9 cellular contexts compared by ENCODE assay signal in the genomic region with DNA sequence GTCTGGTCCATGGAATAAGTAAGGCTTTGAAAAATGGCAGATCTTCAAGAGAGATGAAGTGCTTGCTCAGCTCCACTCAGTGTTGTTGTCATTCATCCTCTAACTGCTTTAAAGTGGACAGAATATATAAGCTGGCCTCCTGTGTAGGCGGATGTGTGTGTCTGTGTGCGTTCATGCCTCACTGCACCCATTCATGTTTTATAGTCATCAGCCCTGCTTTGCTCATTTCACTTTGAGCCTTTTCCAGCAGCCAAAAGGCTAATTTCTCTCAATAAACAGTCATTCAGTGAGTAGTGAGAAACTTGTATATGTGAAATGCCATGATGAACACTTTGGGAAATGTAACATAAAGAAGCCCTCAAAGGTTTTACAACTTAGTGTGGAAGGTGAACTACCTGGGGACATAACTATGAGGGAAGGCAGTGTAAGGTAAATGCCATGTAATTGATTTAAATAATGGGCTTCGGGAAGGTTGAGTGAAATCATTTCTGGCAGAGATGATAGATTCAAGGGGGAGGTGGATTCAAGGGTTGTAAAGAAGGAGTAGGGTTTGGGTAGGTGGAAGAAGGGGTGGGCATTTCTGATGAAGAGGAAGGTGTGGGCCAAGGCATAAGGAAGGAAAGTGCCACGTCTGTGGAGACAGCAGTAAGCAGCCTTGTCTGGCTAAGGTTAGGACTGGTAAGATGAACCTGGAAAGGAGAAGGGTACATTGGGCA. TPM values are rescaled to one million over a fixed set of nuclear protein-coding genes. Genes with fewer than 3 reads are reported as not detected.
DNase-seq lines count a peak whose midpoint lies in the region; ATAC-seq and TF ChIP-seq lines count a peak whose summit lies in the region.
"Had no signal": no experiment of that assay in that cellular context is flagged by ENCODE, and none has a peak within 500 bp of the region (broad histone marks: within the 10 kb centered on the region; RNA-seq: fewer than 3 reads in every experiment).

No MANE protein-coding gene starts in this region.

- ATAC-seq in GM21423 (IDR thresholded peaks at IDR 0.05; ENCODE audit: unreplicated experiment), result peak; percentile 85
- ATAC-seq in HG03439 (IDR thresholded peaks at IDR 0.05; ENCODE audit: unreplicated experiment), result peak; percentile 95

- CTCF ChIA-PET in activated CD4-positive, alpha-beta T cell treated with anti-CD3 and anti-CD28 coated beads, Interleukin-2, amount 10 ng/mL, durations not matched to agents 7 days and 5 days (lab: Charles Lee), result interaction anchor here (1.1 to 2.2 kb wide), 2 partner anchors 9 to 44 kb away, joined by 5 to 6 read pairs; no protein-coding TSS in a partner anchor

- H3K4me1 ChIP-seq in OCI-LY3 (ENCODE audit: low read length), result peaks cover 10% of the 10 kb centered on the region

- no peak overlapping the region for H3K27ac Mint-ChIP-seq in activated CD4-positive, alpha-beta T cell treated with anti-CD3 and anti-CD28 coated beads, Interleukin-2, amount 10 ng/mL, durations not matched to agents 7 days and 5 days
- H3K27ac Mint-ChIP-seq: activated T-helper 1 cell treated with anti-CD3 and anti-CD28 coated beads, Interleukin-12 subunit alpha, Interleukin-12 subunit beta, Interleukin-2, Interleukin-4 antibody, amounts not matched to agents 30 ng/mL and 10 ng/mL and 1 ng/mL, durations not matched to agents 14 hours and 24 hours and 36 hours had no signal

- TF ChIP-seq CTCF in OCI-LY3 (IDR thresholded peaks at IDR 0.05; ENCODE audit: low read depth, low read length), result no peak

- POLR2A ChIA-PET in activated CD4-positive, alpha-beta T cell treated with anti-CD3 and anti-CD28 coated beads, Interleukin-2, amount 10 ng/mL, durations not matched to agents 7 days and 5 days (lab: Charles Lee), result no interaction called here

- H3K9me3 ChIP-seq in OCI-LY3 (ENCODE audit: insufficient read depth, low read length), result no peaks in the 10 kb centered on the region

- H3K4me1 Mint-ChIP-seq in activated CD4-positive, alpha-beta T cell treated with anti-CD3 and anti-CD28 coated beads, Interleukin-2, amount 10 ng/mL, durations not matched to agents 7 days and 5 days, result no peaks in the 10 kb centered on the region

- H3K4me3 ChIP-seq in OCI-LY3 (ENCODE audit: low read length), result no peak overlapping the region

- no peak overlapping the region for H3K9ac ChIP-seq in OCI-LY3 (ENCODE audit: low read length)

- DNase-seq in DMS53 (lab: John Stamatoyannopoulos, UW) (peak; percentile 93), caudate nucleus (lab: John Stamatoyannopoulos, UW) (no peak), dermis blood vessel endothelial cell (no peak), HT-29 (ENCODE audit: low spot score) (no peak)
- DNase-seq in activated CD4-positive, alpha-beta T cell treated with anti-CD3 and anti-CD28 coated beads, Interleukin-2, amount 10 ng/mL, durations not matched to agents 7 days and 5 days, result no peak

- H3K27ac ChIP-seq in OCI-LY3 (ENCODE audit: low read length), result no peak overlapping the region
- H3K27ac ChIP-seq in caudate nucleus (ENCODE audit: low read depth, low read length), result no peak overlapping the region

- H4K20me1 ChIP-seq in OCI-LY3 (ENCODE audit: insufficient read depth, low read length), result no peaks in the 10 kb centered on the region

- H3K79me2 ChIP-seq in OCI-LY3 (ENCODE audit: low read length), result no peaks in the 10 kb centered on the region

- peaks cover 1% of the 10 kb centered on the region for H3K27me3 Mint-ChIP-seq in activated CD4-positive, alpha-beta T cell treated with anti-CD3 and anti-CD28 coated beads, Interleukin-2, amount 10 ng/mL, durations not matched to agents 7 days and 5 days

- H3K4me2 ChIP-seq in OCI-LY3 (ENCODE audit: low read length), result peak overlapping the region; percentile 5; the same call in 1 of the 2 replicates

- no peaks in the 10 kb centered on the region for H3K9me3 Mint-ChIP-seq in activated CD4-positive, alpha-beta T cell treated with anti-CD3 and anti-CD28 coated beads, Interleukin-2, amount 10 ng/mL, durations not matched to agents 7 days and 5 days
- H3K9me3 Mint-ChIP-seq: activated T-helper 1 cell treated with anti-CD3 and anti-CD28 coated beads, Interleukin-12 subunit alpha, Interleukin-12 subunit beta, Interleukin-2, Interleukin-4 antibody, amounts not matched to agents 30 ng/mL and 10 ng/mL and 1 ng/mL, durations not matched to agents 14 hours and 24 hours and 36 hours had no signal

- H3K27me3 ChIP-seq in OCI-LY3 (ENCODE audit: low read depth, low read length), result no peaks in the 10 kb centered on the region

- no peaks in the 10 kb centered on the region for H3K36me3 ChIP-seq in OCI-LY3 (replicated peaks; ENCODE audit: low read depth, low read length)

- H3K4me3 Mint-ChIP-seq in activated CD4-positive, alpha-beta T cell treated with anti-CD3 and anti-CD28 coated beads, Interleukin-2, amount 10 ng/mL, durations not matched to agents 7 days and 5 days, result no peak overlapping the region
- H3K4me3 Mint-ChIP-seq: activated T-helper 1 cell treated with anti-CD3 and anti-CD28 coated beads, Interleukin-12 subunit alpha, Interleukin-12 subunit beta, Interleukin-2, Interleukin-4 antibody, amounts not matched to agents 30 ng/mL and 10 ng/mL and 1 ng/mL, durations not matched to agents 14 hours and 24 hours and 36 hours had no signal

- H2AFZ ChIP-seq in OCI-LY3 (ENCODE audit: low read depth, low read length), result no peak overlapping the region

- no peaks in the 10 kb centered on the region for H3K36me3 Mint-ChIP-seq in activated CD4-positive, alpha-beta T cell treated with anti-CD3 and anti-CD28 coated beads, Interleukin-2, amount 10 ng/mL, durations not matched to agents 7 days and 5 days (ENCODE audit: low read depth)

RNA-seq across cellular contexts. Expression of a gene that starts 15.7 kb away (rescaled TPM):
- under 0.01 TPM in 1 of 2 replicates, not detected in the other for total RNA-seq in dermis blood vessel endothelial cell
- total RNA-seq in HT-29 (2014; rRNA removed; shearing (Covaris generic)), result not detected in 2 replicates
- total RNA-seq in activated CD4-positive, alpha-beta T cell treated with anti-CD3 and anti-CD28 coated beads, Interleukin-2, amount 10 ng/mL, durations not matched to agents 7 days and 5 days, result not detected
- total RNA-seq: activated T-helper 1 cell treated with anti-CD3 and anti-CD28 coated beads, Interleukin-12 subunit alpha, Interleukin-12 subunit beta, Interleukin-2, Interleukin-4 antibody, amounts not matched to agents 30 ng/mL and 10 ng/mL and 1 ng/mL, durations not matched to agents 14 hours and 24 hours and 36 hours had no signal
